ENCODE assay signal across 2 cellular contexts in genomic region chr17:32886951-32887350, GRCh38. TPM values are rescaled to one million over a fixed set of nuclear protein-coding genes. Genes with fewer than 3 reads are reported as not detected.
"Had no signal": no experiment of that assay in that cellular context is flagged by ENCODE, and none has a peak within 500 bp of the region (broad histone marks: within the 10 kb centered on the region; RNA-seq: fewer than 3 reads in every experiment).

No MANE protein-coding gene starts in this region.

RNA-seq across cellular contexts. Expression of gene TMEM98, which starts 41.0 kb away (rescaled TPM):
- total RNA-seq: activated CD8-positive, alpha-beta T cell treated with anti-CD3 and anti-CD28 coated beads, Interleukin-2, amount 10 ng/mL, durations not matched to agents 7 days and 5 days; activated naive CD8-positive, alpha-beta T cell treated with anti-CD3 and anti-CD28 coated beads, Interleukin-2, amount 10 ng/mL, durations not matched to agents 7 days and 5 days had no signal
